In genomic region chr1:65247419-65248359, GRCh38 we compare ENCODE assay signal across 12 cellular contexts.
A peak's percentile ranks its signal among the peaks of the same experiment; 100 is the strongest.
DNase-seq lines count a peak whose midpoint lies in the region; FAIRE-seq and TF ChIP-seq lines count a peak whose summit lies in the region.
"Had no signal": no experiment of that assay in that cellular context is flagged by ENCODE, and none has a peak within 500 bp of the region (broad histone marks: within the 10 kb centered on the region; RNA-seq: fewer than 3 reads in every experiment).

No MANE protein-coding gene starts in this region.

- TF ChIP-seq CTCF in choroid plexus epithelial cell (conservative IDR thresholded peaks at IDR 0.05; ENCODE audit: low read depth, low read length) (no peak), tibial artery (IDR thresholded peaks at IDR 0.05) (no peak), kidney (IDR thresholded peaks at IDR 0.05; ENCODE audit: borderline replicate concordance, extremely low read depth, insufficient read depth) (no peak)

- H3K27me3 ChIP-seq in layer of hippocampus (ENCODE audit: control insufficient read depth, insufficient read depth, low read length) (no peaks in the 10 kb centered on the region), tibial artery (no peaks in the 10 kb centered on the region)

- no peak for FAIRE-seq in kidney (lab: Jason Lieb, UNC)
- FAIRE-seq: GM18507 had no signal

- no peak overlapping the region for H3K9ac ChIP-seq in kidney (ENCODE audit: low read length in 2 of 2)

- H3K36me3 ChIP-seq in tibial artery (no peaks in the 10 kb centered on the region), kidney (ENCODE audit: control insufficient read depth in 1 of 2, insufficient read depth in 2 of 2, low read length in 2 of 2) (no peaks in the 10 kb centered on the region)

- H3K4me1 ChIP-seq in tibial artery (peaks cover 0 to 16% (median 12%) of the 10 kb centered on the region in 4 donors), kidney (ENCODE audit: control insufficient read depth in 1 of 2, insufficient read depth in 1 of 2, low read depth in 1 of 2, low read length in 2 of 2) (peaks cover 7 to 10% of the 10 kb centered on the region in 2 donors)

- no peak overlapping the region for H3K4me3 ChIP-seq in choroid plexus epithelial cell (ENCODE audit: low read depth, low read length)
- no peak overlapping the region for H3K4me3 ChIP-seq in tibial artery
- no peak overlapping the region for H3K4me3 ChIP-seq in kidney (ENCODE audit: low read length in 2 of 2)

- H3K9me3 ChIP-seq in tibial artery (no peaks in the 10 kb centered on the region), kidney (ENCODE audit: control insufficient read depth in 1 of 2, low read length in 2 of 2) (no peaks in the 10 kb centered on the region)

- in situ Hi-C loops in KBM-7 (cut with MboI; ENCODE audit: low pct_unique_long_range_greater_than_20kb, low sequenced_read_pairs) = loop anchor here (25.0 kb wide), 1 partner anchor 440 kb away; no protein-coding TSS in a partner anchor

- peak; percentile 14 for DNase-seq in DMS 273 (lab: John Stamatoyannopoulos, UW; ENCODE audit: unreplicated experiment)
- DNase-seq in DMS 273 treated with DMSO at 0.1 percent for 48 hours (lab: John Stamatoyannopoulos, UW) = no peak
- peak; percentile 83 for DNase-seq in choroid plexus epithelial cell (ENCODE audit: low read depth)
- no peak for DNase-seq in tibial artery
- DNase-seq in KBM-7 = no peak
- no peak for DNase-seq in activated CD8-positive, alpha-beta memory T cell treated with anti-CD3 and anti-CD28 coated beads for 24 hours
- no peak for DNase-seq in kidney
- DNase-seq: effector CD8-positive, alpha-beta T cell; NCI-H2171 treated with DMSO at 0.1 percent for 48 hours had no signal

- intact Hi-C loops in tibial artery (cut with DNase I; ENCODE audit: low total_unique reads) (no loop called here), kidney (cut with DNase I) (no loop called here)

- H3K27ac ChIP-seq in layer of hippocampus (ENCODE audit: low read depth, low read length) (peak overlapping the region; percentile 85), tibial artery (peak overlapping the region; percentile 63 to 78), kidney (ENCODE audit: low read depth in 2 of 2, low read length in 2 of 2) (peak overlapping the region in 1 of 2 donors; percentile 85)
- H3K27ac ChIP-seq: 22Rv1 had no signal

Comparison
In these comparisons a context has a peak if more than half of its experiments do, and no peak if none do; other contexts are left out.
1. DNase-seq: peak in DMS 273 (single experiment) and choroid plexus epithelial cell (single experiment); none in DMS 273 treated with DMSO at 0.1 percent for 48 hours (single experiment), tibial artery (0 of 2), KBM-7 (single experiment), activated CD8-positive, alpha-beta memory T cell treated with anti-CD3 and anti-CD28 coated beads for 24 hours (single experiment) and kidney (single experiment).